11 cellular contexts compared by ENCODE assay signal in genomic region chr1:172145656-172146055, GRCh38.
A peak's percentile ranks its signal among the peaks of the same experiment; 100 is the strongest.
DNase-seq lines count a peak whose midpoint lies in the region; ATAC-seq and TF ChIP-seq lines count a peak whose summit lies in the region.
"Had no signal": no experiment of that assay in that cellular context is flagged by ENCODE, and none has a peak within 500 bp of the region (broad histone marks: within the 10 kb centered on the region; RNA-seq: fewer than 3 reads in every experiment).

No MANE protein-coding gene starts in this region.

- H3K9me3 ChIP-seq in breast epithelium = no peaks in the 10 kb centered on the region
- H3K9me3 ChIP-seq in mammary epithelial cell (replicated peaks; ENCODE audit: insufficient read depth, low read length) = no peaks in the 10 kb centered on the region
- H3K9me3 ChIP-seq in esophagus muscularis mucosa = no peaks in the 10 kb centered on the region
- H3K9me3 ChIP-seq in neural progenitor cell (ENCODE audit: low read depth) = no peaks in the 10 kb centered on the region

- H3K4me3 ChIP-seq in breast epithelium (peak overlapping the region; percentile 49 to 69 (median 57)), mammary epithelial cell (replicated peaks in 1 of 3; ENCODE audit: insufficient read depth in 1 of 3, low read depth in 2 of 3, low read length in 3 of 3) (no peak overlapping the region), esophagus muscularis mucosa (peak overlapping the region; percentile 54 to 68 (median 62)), neural progenitor cell (no peak overlapping the region)

- H3K4me2 ChIP-seq in mammary epithelial cell (ENCODE audit: insufficient read depth, low read depth, low read length) = no peak overlapping the region
- no peak overlapping the region for H3K4me2 ChIP-seq in neural progenitor cell

- H3K27ac Mint-ChIP-seq in neural progenitor cell (peak overlapping the region; percentile 57), type B pancreatic cell (peak overlapping the region; percentile 47)

- H2AFZ ChIP-seq in mammary epithelial cell (ENCODE audit: low read depth, low read length) (no peak overlapping the region), neural progenitor cell (replicated peaks) (peak overlapping the region; percentile 36)

- WGBS in mammary epithelial cell (ENCODE audit: low coverage, missing lambda C conversion rate) = 88% methylated on average over 6 of the region's 6 CpGs
- 42% methylated on average over 6 of the region's 6 CpGs for WGBS in esophagus muscularis mucosa

- DNase-seq in breast epithelium (ENCODE audit: low spot score in 2 of 2) = no peak
- DNase-seq in mammary epithelial cell = no peak
- DNase-seq in esophagus muscularis mucosa (ENCODE audit: extremely low spot score) = no peak
- no peak for DNase-seq in neural progenitor cell (ENCODE audit: low spot score)
- no peak for DNase-seq in type B pancreatic cell (ENCODE audit: extremely low spot score, unreplicated experiment)
- no peak for DNase-seq in NCI-H1092 (lab: John Stamatoyannopoulos, UW)
- DNase-seq in NCI-H2196 (lab: John Stamatoyannopoulos, UW; ENCODE audit: unreplicated experiment) = no peak
- DNase-seq: NCI-H146; stimulated activated CD4-positive, alpha-beta T cell treated with anti-CD3 and anti-CD28 coated beads, Interleukin-4, amount 100 ng/mL, for 1 hour had no signal

- ATAC-seq in GM19463 (IDR thresholded peaks at IDR 0.05; ENCODE audit: unreplicated experiment) = no peak

- TF ChIP-seq POLR2A in breast epithelium (IDR thresholded peaks at IDR 0.05) (no peak), esophagus muscularis mucosa (IDR thresholded peaks at IDR 0.05; ENCODE audit: low read depth) (no peak)

- H3K4me1 Mint-ChIP-seq in neural progenitor cell (peaks cover 40% of the 10 kb centered on the region), type B pancreatic cell (ENCODE audit: unreplicated experiment) (peaks cover 35% of the 10 kb centered on the region)

- intact Hi-C loops in breast epithelium (cut with DNase I; ENCODE audit: low total_unique reads) (loop anchor here (5.0 kb wide), 1 partner anchor 1222 kb away; no protein-coding TSS in a partner anchor), mammary epithelial cell (cut with micrococcal nuclease) (loop anchor here (2.0 to 5.0 kb wide), 2 partner anchors 212 to 253 kb away; no protein-coding TSS in a partner anchor), esophagus muscularis mucosa (cut with DNase I) (loop anchor here (2.0 kb wide), 1 partner anchor 253 kb away; no protein-coding TSS in a partner anchor)

- in situ Hi-C loops in mammary epithelial cell (cut with MboI; ENCODE audit: low sequenced_read_pairs in 2 of 2) = no loop called here

- no peak for TF ChIP-seq EP300 in esophagus muscularis mucosa (IDR thresholded peaks at IDR 0.05)

- H3K9me3 Mint-ChIP-seq in neural progenitor cell (no peaks in the 10 kb centered on the region), type B pancreatic cell (no peaks in the 10 kb centered on the region)

- H3K36me3 ChIP-seq in breast epithelium (no peaks in the 10 kb centered on the region), mammary epithelial cell (ENCODE audit: insufficient read depth, low read length) (no peaks in the 10 kb centered on the region), esophagus muscularis mucosa (no peaks in the 10 kb centered on the region), neural progenitor cell (no peaks in the 10 kb centered on the region)

- H3F3A ChIP-seq in neural progenitor cell (ENCODE audit: low read depth) = no peaks in the 10 kb centered on the region

- dilution Hi-C loops in mammary epithelial cell (cut with HindIII; ENCODE audit: low sequenced_read_pairs) = no loop called here

- no TSS peak for BruUV-seq in mammary epithelial cell (replicated peaks; lab: Mats Ljungman, UMichigan)

- H4K20me1 ChIP-seq in mammary epithelial cell (ENCODE audit: insufficient read depth, low read length) = no peaks in the 10 kb centered on the region
- no peaks in the 10 kb centered on the region for H4K20me1 ChIP-seq in neural progenitor cell (ENCODE audit: low read depth)

- CTCF ChIA-PET in mammary epithelial cell (lab: Charles Lee; ENCODE audit: low non-redundant PET) = no interaction called here

- H3K27me3 Mint-ChIP-seq in neural progenitor cell (ENCODE audit: insufficient read depth, low read depth) (no peaks in the 10 kb centered on the region), type B pancreatic cell (no peaks in the 10 kb centered on the region)

- H3K4me1 ChIP-seq in breast epithelium (no peaks in the 10 kb centered on the region), mammary epithelial cell (ENCODE audit: insufficient read depth, low read length) (peaks cover 29% of the 10 kb centered on the region), esophagus muscularis mucosa (peaks cover 0 to 18% (median 14%) of the 10 kb centered on the region in 4 donors), neural progenitor cell (peaks cover 24% of the 10 kb centered on the region)

- H3K9ac ChIP-seq in mammary epithelial cell (ENCODE audit: insufficient read depth, low read length) = no peak overlapping the region
- no peak overlapping the region for H3K9ac ChIP-seq in neural progenitor cell

- H3K27ac ChIP-seq in breast epithelium (peak overlapping the region; percentile 70 to 90), mammary epithelial cell (ENCODE audit: insufficient read depth, low read depth, low read length) (no peak overlapping the region), esophagus muscularis mucosa (replicated peaks in 1 of 4) (peak overlapping the region; percentile 85 to 88 (median 86)), neural progenitor cell (no peak overlapping the region)
- H3K27ac ChIP-seq: VCaP had no signal

- H3K4me3 Mint-ChIP-seq in neural progenitor cell (no peak overlapping the region), type B pancreatic cell (peak overlapping the region; percentile 92)

- H3K27me3 ChIP-seq in breast epithelium = no peaks in the 10 kb centered on the region
- no peaks in the 10 kb centered on the region for H3K27me3 ChIP-seq in mammary epithelial cell (ENCODE audit: insufficient read depth, low read length)
- no peaks in the 10 kb centered on the region for H3K27me3 ChIP-seq in esophagus muscularis mucosa
- H3K27me3 ChIP-seq in neural progenitor cell = no peaks in the 10 kb centered on the region

- TF ChIP-seq CTCF in breast epithelium (IDR thresholded peaks at IDR 0.05) = no peak
- TF ChIP-seq CTCF in mammary epithelial cell (conservative IDR thresholded peaks at IDR 0.05 in 1 of 2, IDR thresholded peaks at IDR 0.05 in 1 of 2; ENCODE audit: extremely low read depth in 1 of 2, insufficient read depth in 1 of 2, low read depth in 1 of 2, low read length in 2 of 2) = no peak
- no peak for TF ChIP-seq CTCF in esophagus muscularis mucosa (IDR thresholded peaks at IDR 0.05)
- TF ChIP-seq CTCF in neural progenitor cell (IDR thresholded peaks at IDR 0.05) = no peak
- TF ChIP-seq CTCF in type B pancreatic cell (conservative IDR thresholded peaks at IDR 0.05) = no peak

- H3K36me3 Mint-ChIP-seq in neural progenitor cell = no peaks in the 10 kb centered on the region
- peaks cover 3% of the 10 kb centered on the region for H3K36me3 Mint-ChIP-seq in type B pancreatic cell

- no peaks in the 10 kb centered on the region for H3K79me2 ChIP-seq in mammary epithelial cell (ENCODE audit: insufficient read depth, low read length)
- H3K79me2 ChIP-seq in neural progenitor cell (ENCODE audit: low read depth) = no peaks in the 10 kb centered on the region

Comparison
In these comparisons a context has a peak if more than half of its experiments do, and no peak if none do; other contexts are left out.
1. H3K27ac ChIP-seq: peak in breast epithelium (2 of 2) and esophagus muscularis mucosa (4 of 4); none in mammary epithelial cell (single experiment) and neural progenitor cell (single experiment).
2. H3K4me3 ChIP-seq: peak in breast epithelium (3 of 3) and esophagus muscularis mucosa (4 of 4); none in mammary epithelial cell (0 of 3) and neural progenitor cell (single experiment).